In genomic region chr12:115132145-115132544, GRCh38 we compare ENCODE assay signal across 20 cellular contexts.
DNase-seq lines count a peak whose midpoint lies in the region; ATAC-seq, FAIRE-seq and TF ChIP-seq lines count a peak whose summit lies in the region.
"Had no signal": no experiment of that assay in that cellular context is flagged by ENCODE, and none has a peak within 500 bp of the region (broad histone marks: within the 10 kb centered on the region; RNA-seq: fewer than 3 reads in every experiment).

No MANE protein-coding gene starts in this region.

- H2AFZ ChIP-seq in hepatocyte: no peak overlapping the region

- no peaks in the 10 kb centered on the region for H3K79me2 ChIP-seq in hepatocyte

- no peaks in the 10 kb centered on the region for H3K27me3 Mint-ChIP-seq in effector memory CD8-positive, alpha-beta T cell
- H3K27me3 Mint-ChIP-seq: activated CD4-positive, alpha-beta memory T cell treated with anti-CD3 and anti-CD28 coated beads for 36 hours; activated T-cell treated with anti-CD3 and anti-CD28 coated beads, Interleukin-2, amount 50 U/mL, for 24 hours; stimulated activated naive CD8-positive, alpha-beta T cell treated with anti-CD3 and anti-CD28 coated beads, Interleukin-15, Interleukin-2, amounts not matched to agents 100 ng/mL and 50 ng/mL, for 24 hours had no signal

- FAIRE-seq in H54 (lab: Jason Lieb, UNC): peak; percentile 88
- FAIRE-seq: RCC 7860 had no signal

- TF ChIP-seq CTCF in astrocyte of the cerebellum (IDR thresholded peaks at IDR 0.05; ENCODE audit: low read depth, low read length, missing control alignments) (no peak), hepatocyte (IDR thresholded peaks at IDR 0.05; ENCODE audit: poor library complexity) (no peak)

- no peaks in the 10 kb centered on the region for H3K9me3 ChIP-seq in hepatocyte (ENCODE audit: low read depth)
- H3K9me3 ChIP-seq: gastrocnemius medialis, upper lobe of right lung had no signal

- no peaks in the 10 kb centered on the region for H3K9me2 ChIP-seq in hepatocyte (replicated peaks; ENCODE audit: insufficient read depth)

- in situ Hi-C loops in astrocyte of the cerebellum (cut with HindIII; ENCODE audit: low sequenced_read_pairs): no loop called here

- DNase-seq in AG08396 (ENCODE audit: low spot score): peak; percentile 11
- DNase-seq in H54 (ENCODE audit: insufficient read length, low spot score): no peak
- DNase-seq in astrocyte of the cerebellum (ENCODE audit: low read depth): peak; percentile 4
- DNase-seq in hepatocyte (ENCODE audit: low spot score): no peak
- no peak for DNase-seq in effector memory CD8-positive, alpha-beta T cell
- DNase-seq in COLO668 (lab: John Stamatoyannopoulos, UW; ENCODE audit: unreplicated experiment): no peak
- DNase-seq in Ammon's horn (ENCODE audit: low spot score): no peak
- no peak for DNase-seq in activated effector memory CD4-positive, alpha-beta T cell treated with Interleukin-2 at 50 U/mL for 16 hours
- DNase-seq: activated CD4-positive, alpha-beta memory T cell treated with anti-CD3 and anti-CD28 coated beads for 36 hours; activated T-cell treated with anti-CD3 and anti-CD28 coated beads, Interleukin-2, amount 50 U/mL, for 24 hours; Calu3; caudate nucleus; effector CD4-positive, alpha-beta T cell; gastrocnemius medialis; NCI-H2029 treated with DMSO at 0.1 percent for 48 hours; NCI-H748 treated with DMSO at 0.1 percent for 48 hours; upper lobe of right lung had no signal

- TF ChIP-seq POLR2A in H54 (IDR thresholded peaks at IDR 0.05; ENCODE audit: low read depth, low read length): no peak

- no peak overlapping the region for H3K4me3 ChIP-seq in astrocyte of the cerebellum (ENCODE audit: low read depth, low read length)
- H3K4me3 ChIP-seq in hepatocyte: no peak overlapping the region
- H3K4me3 ChIP-seq: gastrocnemius medialis, upper lobe of right lung had no signal

- no peak overlapping the region for H3K4me3 Mint-ChIP-seq in effector memory CD8-positive, alpha-beta T cell
- H3K4me3 Mint-ChIP-seq: activated CD4-positive, alpha-beta memory T cell treated with anti-CD3 and anti-CD28 coated beads for 36 hours; activated T-cell treated with anti-CD3 and anti-CD28 coated beads, Interleukin-2, amount 50 U/mL, for 24 hours; stimulated activated naive CD8-positive, alpha-beta T cell treated with anti-CD3 and anti-CD28 coated beads, Interleukin-15, Interleukin-2, amounts not matched to agents 100 ng/mL and 50 ng/mL, for 24 hours had no signal

- no peaks in the 10 kb centered on the region for H3K36me3 ChIP-seq in hepatocyte (replicated peaks; ENCODE audit: insufficient read depth, low read depth)
- H3K36me3 ChIP-seq: gastrocnemius medialis, upper lobe of right lung had no signal

- H3K4me1 Mint-ChIP-seq in effector memory CD8-positive, alpha-beta T cell (ENCODE audit: low read depth in 2 of 2): no peaks in the 10 kb centered on the region

- whole genome bisulfite sequencing in hepatocyte (ENCODE audit: low lambda C conversion rate, missing lambda C conversion rate): 30% methylated on average over 3 of the region's 3 CpGs

- no peaks in the 10 kb centered on the region for H4K20me1 ChIP-seq in hepatocyte (ENCODE audit: insufficient read depth, poor library complexity, severe bottlenecking)

- no peaks in the 10 kb centered on the region for H3K36me3 Mint-ChIP-seq in effector memory CD8-positive, alpha-beta T cell (ENCODE audit: insufficient read depth)
- H3K36me3 Mint-ChIP-seq: activated CD4-positive, alpha-beta memory T cell treated with anti-CD3 and anti-CD28 coated beads for 36 hours; activated naive CD4-positive, alpha-beta T cell treated with anti-CD3 and anti-CD28 coated beads, Interleukin-2, amount 50 U/mL, for 72 hours had no signal

- H3K4me2 ChIP-seq in hepatocyte: no peak overlapping the region

- H3K27me3 ChIP-seq in hepatocyte: no peaks in the 10 kb centered on the region
- H3K27me3 ChIP-seq: gastrocnemius medialis, upper lobe of right lung had no signal

- peaks cover 14% of the 10 kb centered on the region for H3K4me1 ChIP-seq in hepatocyte (ENCODE audit: insufficient read depth)
- H3K4me1 ChIP-seq: upper lobe of right lung had no signal

- no peak overlapping the region for H3K27ac Mint-ChIP-seq in effector memory CD8-positive, alpha-beta T cell
- H3K27ac Mint-ChIP-seq: activated CD4-positive, alpha-beta memory T cell treated with anti-CD3 and anti-CD28 coated beads for 36 hours; activated naive CD4-positive, alpha-beta T cell treated with anti-CD3 and anti-CD28 coated beads, Interleukin-2, amount 50 U/mL, for 72 hours; activated T-cell treated with anti-CD3 and anti-CD28 coated beads, Interleukin-2, amount 50 U/mL, for 24 hours; stimulated activated naive CD8-positive, alpha-beta T cell treated with anti-CD3 and anti-CD28 coated beads, Interleukin-15, Interleukin-2, amounts not matched to agents 100 ng/mL and 50 ng/mL, for 24 hours had no signal

- no peak for ATAC-seq in effector memory CD8-positive, alpha-beta T cell (replicated peaks)
- ATAC-seq: activated naive CD4-positive, alpha-beta T cell treated with anti-CD3 and anti-CD28 coated beads, Interleukin-2, amount 50 U/mL, for 72 hours; gastrocnemius medialis; upper lobe of right lung had no signal

- H3K9me3 Mint-ChIP-seq in effector memory CD8-positive, alpha-beta T cell: peaks cover 12 to 13% of the 10 kb centered on the region in 2 donors

- peak overlapping the region; percentile 26 for H3K27ac ChIP-seq in hepatocyte
- H3K27ac ChIP-seq: gastrocnemius medialis, upper lobe of right lung had no signal

Comparison
In these comparisons a context has a peak if more than half of its experiments do, and no peak if none do; other contexts are left out.
1. DNase-seq: peak in AG08396 (single experiment) and astrocyte of the cerebellum (single experiment); none in H54 (single experiment), hepatocyte (single experiment), effector memory CD8-positive, alpha-beta T cell (0 of 3), COLO668 (single experiment), Ammon's horn (single experiment) and activated effector memory CD4-positive, alpha-beta T cell treated with Interleukin-2 at 50 U/mL for 16 hours (single experiment).